In genomic region chr16:15777533-15778203, GRCh38 we compare ENCODE assay signal across 8 cellular contexts.
DNase-seq lines count a peak whose midpoint lies in the region; ATAC-seq, FAIRE-seq and TF ChIP-seq lines count a peak whose summit lies in the region.

No MANE protein-coding gene starts in this region.

- ATAC-seq in gastrocnemius medialis (no peak), HG03469 (IDR thresholded peaks at IDR 0.05; ENCODE audit: unreplicated experiment) (no peak), GM18517 (IDR thresholded peaks at IDR 0.05; ENCODE audit: unreplicated experiment) (no peak), HG03280 (IDR thresholded peaks at IDR 0.05; ENCODE audit: unreplicated experiment) (no peak)

- FAIRE-seq in GM12892 (lab: Jason Lieb, UNC): no peak

- H3K9me3 ChIP-seq in BLaER1 treated with 17β-estradiol and CSF1 and Interleukin-3, amounts not matched to agents 10 nM and 100 nM (replicated peaks in 1 of 11): no peaks in the 10 kb centered on the region
- H3K9me3 ChIP-seq in gastrocnemius medialis: no peaks in the 10 kb centered on the region

- TF ChIP-seq CTCF in choroid plexus epithelial cell (conservative IDR thresholded peaks at IDR 0.05; ENCODE audit: low read depth, low read length) (peak; percentile 87), gastrocnemius medialis (IDR thresholded peaks at IDR 0.05 in 4 of 5, conservative IDR thresholded peaks at IDR 0.05 in 1 of 5) (peak in 3 of 5 experiments; percentile 6 to 30 (median 20))

- peak overlapping the region in 8 of 11 experiments; percentile 41 to 75 (median 67); a peak in 15 of 22 replicates for H3K4me2 ChIP-seq in BLaER1 treated with 17β-estradiol and CSF1 and Interleukin-3, amounts not matched to agents 10 nM and 100 nM

- no peak overlapping the region for H3K4me3 ChIP-seq in BLaER1 treated with 17β-estradiol and CSF1 and Interleukin-3, amounts not matched to agents 10 nM and 100 nM
- H3K4me3 ChIP-seq in choroid plexus epithelial cell (ENCODE audit: low read depth, low read length) (no peak overlapping the region), gastrocnemius medialis (no peak overlapping the region)

- no peaks in the 10 kb centered on the region for H4K20me1 ChIP-seq in BLaER1 treated with 17β-estradiol and CSF1 and Interleukin-3, amounts not matched to agents 10 nM and 100 nM

- H3K9ac ChIP-seq in BLaER1 treated with 17β-estradiol and CSF1 and Interleukin-3, amounts not matched to agents 10 nM and 100 nM: 0 out of 22 replicates have a peak overlapping the region, but pooled peaks of 1 of the 11 experiments have one; percentile 9

- no peaks in the 10 kb centered on the region for H3K36me3 ChIP-seq in BLaER1 treated with 17β-estradiol and CSF1 and Interleukin-3, amounts not matched to agents 10 nM and 100 nM
- H3K36me3 ChIP-seq in gastrocnemius medialis: no peaks in the 10 kb centered on the region

- in situ Hi-C loops in gastrocnemius medialis (cut with MboI; ENCODE audit: low sequenced_read_pairs in 4 of 4): no loop called here

- intact Hi-C loops in gastrocnemius medialis (cut with DNase I; ENCODE audit: low total_unique reads): no loop called here

- DNase-seq in GM12892 (ENCODE audit: insufficient read length) (peak; percentile 19), NCI-H526 (lab: John Stamatoyannopoulos, UW) (peak; percentile 67 to 77), choroid plexus epithelial cell (ENCODE audit: low read depth) (peak; percentile 86), gastrocnemius medialis (no peak)

- no peaks in the 10 kb centered on the region for H3K27me3 ChIP-seq in BLaER1 treated with 17β-estradiol and CSF1 and Interleukin-3, amounts not matched to agents 10 nM and 100 nM
- no peaks in the 10 kb centered on the region for H3K27me3 ChIP-seq in gastrocnemius medialis

- no peak for TF ChIP-seq POLR2A in GM12892 (IDR thresholded peaks at IDR 0.05; ENCODE audit: low read depth, low read length)
- no peak for TF ChIP-seq POLR2A in gastrocnemius medialis (IDR thresholded peaks at IDR 0.05)

- H3K4me1 ChIP-seq in BLaER1 treated with 17β-estradiol and CSF1 and Interleukin-3, amounts not matched to agents 10 nM and 100 nM: peaks cover 0 to 41% (median 21%) of the 10 kb centered on the region in 10 experiments; a peak in 16 of 20 replicates
- no peaks in the 10 kb centered on the region for H3K4me1 ChIP-seq in gastrocnemius medialis

- peak overlapping the region in 1 of 11 experiments; percentile 37; a peak in 1 of 22 replicates for H3K27ac ChIP-seq in BLaER1 treated with 17β-estradiol and CSF1 and Interleukin-3, amounts not matched to agents 10 nM and 100 nM
- H3K27ac ChIP-seq in gastrocnemius medialis: no peak overlapping the region

Comparison
In these comparisons a context has a peak if more than half of its experiments do, and no peak if none do; other contexts are left out.
1. DNase-seq: peak in GM12892 (single experiment), NCI-H526 (2 of 2) and choroid plexus epithelial cell (single experiment); none in gastrocnemius medialis (0 of 2).